In genomic region chr15:68814596-68814995, GRCh38 we compare ENCODE assay signal across 17 cellular contexts. TPM values are rescaled to one million over a fixed set of nuclear protein-coding genes. Genes with fewer than 3 reads are reported as not detected.
A peak's percentile ranks its signal among the peaks of the same experiment; 100 is the strongest.
DNase-seq lines count a peak whose midpoint lies in the region; ATAC-seq and TF ChIP-seq lines count a peak whose summit lies in the region.
"Had no signal": no experiment of that assay in that cellular context is flagged by ENCODE, and none has a peak within 500 bp of the region (broad histone marks: within the 10 kb centered on the region; RNA-seq: fewer than 3 reads in every experiment).

No MANE protein-coding gene starts in this region.

- no peak overlapping the region for H4K8ac ChIP-seq in mesendoderm (ENCODE audit: low read depth, low read length)

- CTCF ChIA-PET in PC-9 (lab: Charles Lee), result no interaction called here

- H3K4me1 ChIP-seq in heart right ventricle (peaks cover 28 to 77% (median 74%) of the 10 kb centered on the region in 9 donors), right cardiac atrium (ENCODE audit: control insufficient read depth, insufficient read depth, low read length) (peaks cover 38% of the 10 kb centered on the region), PC-9 (replicated peaks; ENCODE audit: insufficient read depth) (peaks cover 19% of the 10 kb centered on the region), mesendoderm (ENCODE audit: control insufficient read depth, low read depth, low read length) (peaks cover 18% of the 10 kb centered on the region), mucosa of descending colon (ENCODE audit: low read depth) (peaks cover 18% of the 10 kb centered on the region)

- H3K27ac ChIP-seq in heart right ventricle (peak overlapping the region in 6 of 10 donors; percentile 26 to 100 (median 50)), right cardiac atrium (ENCODE audit: low read length) (no peak overlapping the region), PC-9 (no peak overlapping the region), mesendoderm (ENCODE audit: low read depth, low read length) (no peak overlapping the region)
- H3K27ac ChIP-seq: parathyroid adenoma had no signal

- H2BK15ac ChIP-seq in mesendoderm (replicated peaks; ENCODE audit: low read depth), result no peak overlapping the region

- H3K27me3 Mint-ChIP-seq in type B pancreatic cell, result no peaks in the 10 kb centered on the region

- 70 to 73% methylated on average over 6 of the region's 6 CpGs for WGBS in heart right ventricle, 2 donors
- 67% methylated on average over 6 of the region's 6 CpGs for WGBS in right cardiac atrium
- WGBS in mesendoderm (ENCODE audit: extremely low coverage, insufficient coverage, low lambda C conversion rate), result no CpG with 5 or more reads among the region's 6 CpGs

- H3K36me3 ChIP-seq in heart right ventricle (peaks cover 0 to 4% (median 0%) of the 10 kb centered on the region in 9 donors), PC-9 (ENCODE audit: low read depth) (no peaks in the 10 kb centered on the region; the same call in 1 of the 2 replicates), mesendoderm (ENCODE audit: control insufficient read depth, insufficient read depth, low read length) (no peaks in the 10 kb centered on the region), mucosa of descending colon (ENCODE audit: low read depth) (no peaks in the 10 kb centered on the region)

- H3K4me3 ChIP-seq in heart right ventricle, result no peak overlapping the region
- no peak overlapping the region for H3K4me3 ChIP-seq in right cardiac atrium (ENCODE audit: low read length)
- H3K4me3 ChIP-seq in PC-9, result no peak overlapping the region
- no peak overlapping the region for H3K4me3 ChIP-seq in mesendoderm (ENCODE audit: low read length)
- H3K4me3 ChIP-seq in mucosa of descending colon, result no peak overlapping the region
- H3K4me3 ChIP-seq: lung had no signal

- H3K4me2 ChIP-seq in PC-9 (0 out of 2 replicates have a peak overlapping the region, but pooled peaks have one; percentile 73), mesendoderm (ENCODE audit: low read length) (no peak overlapping the region)

- H3K4me3 Mint-ChIP-seq in type B pancreatic cell, result peak overlapping the region; percentile 34

- peaks cover 15% of the 10 kb centered on the region for H3K36me3 Mint-ChIP-seq in type B pancreatic cell

- no peak overlapping the region for H3K23ac ChIP-seq in mesendoderm (ENCODE audit: low read length)

- DNase-seq in heart right ventricle, result no peak
- no peak for DNase-seq in right cardiac atrium
- no peak for DNase-seq in PC-9
- DNase-seq in mesendoderm, result no peak
- DNase-seq in type B pancreatic cell (ENCODE audit: extremely low spot score, unreplicated experiment), result no peak
- DNase-seq in central memory CD4-positive, alpha-beta T cell, result no peak
- DNase-seq in mucosa of descending colon, result no peak
- DNase-seq: activated CD4-positive, alpha-beta T cell treated with anti-CD3 and anti-CD28 coated beads for 4 hours; DMS53; effector CD8-positive, alpha-beta T cell; NCI-H1417 treated with DMSO at 0.1 percent for 48 hours; NCI-H446; stimulated activated CD4-positive, alpha-beta T cell treated with anti-CD3 and anti-CD28 coated beads, Interleukin-12 subunit alpha, Interleukin-12 subunit beta, amount 100 ng/mL, for 4 hours; SW 1271 had no signal

- H3K79me2 ChIP-seq in PC-9 (ENCODE audit: low read depth) (peaks cover 99% of the 10 kb centered on the region), mesendoderm (ENCODE audit: control insufficient read depth, insufficient read depth, low read length) (peaks cover 89% of the 10 kb centered on the region)

- peaks cover 53% of the 10 kb centered on the region for H4K20me1 ChIP-seq in PC-9 (ENCODE audit: insufficient read depth)

- peaks cover 52% of the 10 kb centered on the region for H3K4me1 Mint-ChIP-seq in type B pancreatic cell (ENCODE audit: unreplicated experiment)

- peak overlapping the region; percentile 86 for H3K27ac Mint-ChIP-seq in type B pancreatic cell

- H3K56ac ChIP-seq in mesendoderm (ENCODE audit: low read length), result no peak overlapping the region

- no peak overlapping the region for H2BK5ac ChIP-seq in mesendoderm (ENCODE audit: low read length)

- POLR2A ChIA-PET in PC-9 (lab: Charles Lee; ENCODE audit: unreplicated experiment), result interaction anchor here (0.7 kb wide), 1 partner anchor 218 kb away, joined by 6 read pairs; no protein-coding TSS in a partner anchor

- H3K4ac ChIP-seq in mesendoderm (ENCODE audit: low read depth, low read length), result no peak overlapping the region

- H3F3A ChIP-seq in PC-9 (ENCODE audit: insufficient read depth, low read depth), result no peaks in the 10 kb centered on the region; the same call in 1 of the 2 replicates

- no peak overlapping the region for H2BK120ac ChIP-seq in mesendoderm (ENCODE audit: low read depth, low read length)

- no peaks in the 10 kb centered on the region for H3K27me3 ChIP-seq in heart right ventricle
- no peaks in the 10 kb centered on the region for H3K27me3 ChIP-seq in right cardiac atrium (ENCODE audit: control insufficient read depth, insufficient read depth)
- H3K27me3 ChIP-seq in PC-9 (ENCODE audit: insufficient read depth, low read depth), result no peaks in the 10 kb centered on the region
- no peaks in the 10 kb centered on the region for H3K27me3 ChIP-seq in mesendoderm (ENCODE audit: insufficient read depth, low read length, poor library complexity)

- H3K9me3 Mint-ChIP-seq in type B pancreatic cell, result no peaks in the 10 kb centered on the region

- intact Hi-C loops in heart right ventricle (cut with DNase I), result no loop called here
- intact Hi-C loops in right cardiac atrium (cut with DNase I), result loop anchor here in 1 of 4 donors (10.0 kb wide), 1 partner anchor 110 kb away; no protein-coding TSS in a partner anchor
- intact Hi-C loops in PC-9 (cut with micrococcal nuclease; ENCODE audit: unreplicated experiment), result no loop called here
- intact Hi-C loops in mucosa of descending colon (cut with DNase I, micrococcal nuclease), result no loop called here

- H2AFZ ChIP-seq in PC-9, result no peak overlapping the region
- H2AFZ ChIP-seq: parathyroid adenoma had no signal

- H3K9me3 ChIP-seq in heart right ventricle, result no peaks in the 10 kb centered on the region
- no peaks in the 10 kb centered on the region for H3K9me3 ChIP-seq in right cardiac atrium (ENCODE audit: control insufficient read depth, low read length)
- no peaks in the 10 kb centered on the region for H3K9me3 ChIP-seq in PC-9 (ENCODE audit: insufficient read depth, low read depth)
- H3K9me3 ChIP-seq in mucosa of descending colon, result no peaks in the 10 kb centered on the region

- ATAC-seq in heart right ventricle (no peak), right cardiac atrium (no peak), mucosa of descending colon (no peak), HG02870 (IDR thresholded peaks at IDR 0.05; ENCODE audit: unreplicated experiment) (no peak)

- peaks cover 30% of the 10 kb centered on the region for H3K79me1 ChIP-seq in mesendoderm (ENCODE audit: low read length)

- BruUV-seq in PC-9 (replicated peaks; lab: Mats Ljungman, UMichigan), result no TSS peak

- H3K9me2 ChIP-seq in PC-9 (ENCODE audit: insufficient read depth), result no peaks in the 10 kb centered on the region

- H2AK5ac ChIP-seq in mesendoderm (ENCODE audit: low read length), result no peak overlapping the region

- H3K9ac ChIP-seq in mesendoderm (ENCODE audit: low read length), result peak overlapping the region; percentile 18
- H3K9ac ChIP-seq: parathyroid adenoma had no signal

- no peak overlapping the region for H3K18ac ChIP-seq in mesendoderm (ENCODE audit: low read length)

- TF ChIP-seq CTCF in heart right ventricle (IDR thresholded peaks at IDR 0.05) (no peak), PC-9 (conservative IDR thresholded peaks at IDR 0.05) (no peak), type B pancreatic cell (conservative IDR thresholded peaks at IDR 0.05) (no peak), mucosa of descending colon (IDR thresholded peaks at IDR 0.05) (no peak)

- H4K5ac ChIP-seq in mesendoderm (ENCODE audit: low read length), result no peak overlapping the region

RNA-seq across cellular contexts. Expression of gene ANP32A, which starts 6.1 kb away (rescaled TPM):
- total RNA-seq in heart right ventricle, result 100 to 1,000 TPM; 122 to 201 (median 152) TPM
- polyA plus RNA-seq in heart right ventricle, result 100 to 1,000 TPM in 1 of 2 donors, 10 to 100 TPM in 1; 87.3 to 141 TPM
- 100 to 1,000 TPM; 104 to 145 (median 122) TPM for total RNA-seq in right cardiac atrium
- polyA plus RNA-seq in right cardiac atrium, result 103 TPM
- 151 and 182 TPM in 2 replicates for total RNA-seq in PC-9 (2021)
- 442 TPM for polyA plus RNA-seq in mesendoderm (2013, experiment 1 of 2)
- polyA plus RNA-seq in mesendoderm (2013, experiment 2 of 2), result 440 TPM
- total RNA-seq in type B pancreatic cell (ENCODE audit: low replicate concordance), result 167 and 222 TPM in 2 replicates
- total RNA-seq in mucosa of descending colon, result 100 to 1,000 TPM; 101 to 113 (median 109) TPM

Comparison
In these comparisons a context has a peak if more than half of its experiments do, and no peak if none do; other contexts are left out.
1. H3K27ac ChIP-seq: peak in heart right ventricle (6 of 10); none in right cardiac atrium (single experiment), PC-9 (single experiment) and mesendoderm (single experiment).